31 cellular contexts compared by ENCODE assay signal in genomic region chr1:184800876-184801275, GRCh38.
"Had no signal": no experiment of that assay in that cellular context is flagged by ENCODE, and none has a peak within 500 bp of the region (broad histone marks: within the 10 kb centered on the region; RNA-seq: fewer than 3 reads in every experiment).

No MANE protein-coding gene starts in this region.

- H3K27ac ChIP-seq: body of pancreas had no signal

- H3K4me3 ChIP-seq: ascending aorta, body of pancreas, K562 had no signal

- DNase-seq: activated CD4-positive, alpha-beta T cell treated with anti-CD3 and anti-CD28 coated beads for 48 hours; activated CD4-positive, alpha-beta T cell treated with anti-CD3 and anti-CD28 coated beads, Interleukin-2, amount 50 U/mL, for 4 hours; activated CD4-positive, CD25-positive, alpha-beta regulatory T cell treated with anti-CD3 and anti-CD28 coated beads, Interleukin-2, amount 50 U/mL, for 72 hours; activated CD8-positive, alpha-beta memory T cell treated with anti-CD3 and anti-CD28 coated beads, Interleukin-2, amount 50 U/mL, for 48 hours; activated CD8-positive, alpha-beta T cell treated with anti-CD3 and anti-CD28 coated beads, Interleukin-2, amount 10 ng/mL, durations not matched to agents 7 days and 5 days; activated effector memory CD4-positive, alpha-beta T cell treated with Interleukin-2 at 50 U/mL for 16 hours; activated naive CD4-positive, alpha-beta T cell; activated naive CD8-positive, alpha-beta T cell treated with anti-CD3 and anti-CD28 coated beads, Interleukin-2, amount 50 U/mL, for 24 hours; activated T-cell treated with anti-CD3 and anti-CD28 coated beads, Interleukin-2, amount 50 U/mL, for 24 hours; amniotic stem cell; central memory CD4-positive, alpha-beta T cell; Karpas-422; NCI-H1048; NCI-H1930; NCI-H2171; NCI-H2227 treated with DMSO at 0.1 percent for 48 hours; NCI-H524 treated with DMSO at 0.1 percent for 48 hours; NCI-H748 treated with DMSO at 0.1 percent for 48 hours; NK-92 treated with Interleukin-12 subunit alpha and Interleukin-12 subunit beta, amount 100 ng/mL, for 24 hours; SHP77; T-cell; T-helper 2 cell; T1000 had no signal

- H3K27me3 ChIP-seq: ascending aorta, body of pancreas had no signal

- H3K9me3 ChIP-seq: ascending aorta, body of pancreas had no signal

- FAIRE-seq: bronchial epithelial cell, K562, RCC 7860 had no signal

- ATAC-seq: activated CD8-positive, alpha-beta T cell treated with anti-CD3 and anti-CD28 coated beads, Interleukin-2, amount 10 ng/mL, durations not matched to agents 7 days and 5 days; activated naive CD4-positive, alpha-beta T cell treated with anti-CD3 and anti-CD28 coated beads, Interleukin-2, amount 50 U/mL, for 72 hours; activated naive CD8-positive, alpha-beta T cell treated with anti-CD3 and anti-CD28 coated beads, Interleukin-2, amount 50 U/mL, for 24 hours; body of pancreas; K562; PC-3; T-cell; WTC11 had no signal
